Comparison of ENCODE assay signal across 6 cellular contexts in the genomic region with DNA sequence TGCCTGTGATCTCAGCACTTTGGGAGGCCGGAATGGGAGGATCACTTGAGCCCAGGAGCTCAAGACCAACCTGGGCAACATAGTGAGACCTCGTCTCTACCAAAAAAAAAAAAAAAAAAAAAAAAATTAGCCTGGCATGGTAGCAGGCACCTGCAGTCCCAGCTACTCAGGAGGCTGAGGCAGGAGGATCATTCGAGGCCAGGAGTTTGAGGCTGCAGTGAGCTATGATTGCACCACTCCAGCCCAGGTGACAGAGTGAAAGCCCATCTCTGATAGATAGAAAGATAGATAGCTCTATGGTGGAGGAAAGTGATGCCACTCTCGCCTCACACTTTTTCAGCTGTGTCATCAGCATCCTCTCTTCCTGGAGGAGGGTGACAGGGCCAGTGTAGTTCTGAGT. TPM values are rescaled to one million over a fixed set of nuclear protein-coding genes. Genes with fewer than 3 reads are reported as not detected.
"Had no signal": no experiment of that assay in that cellular context is flagged by ENCODE, and none has a peak within 500 bp of the region (broad histone marks: within the 10 kb centered on the region; RNA-seq: fewer than 3 reads in every experiment).

No MANE protein-coding gene starts in this region.

RNA-seq across cellular contexts. Expression of gene C22orf31, which starts 21.9 kb away (rescaled TPM):
- total RNA-seq: HT1080, K562, M059J, Right ventricle myocardium superior, SJSA1 had no signal
- polyA plus RNA-seq: IgD-negative memory B cell, K562 had no signal

RNA-seq across cellular contexts. Expression of gene KREMEN1, which starts 33.2 kb away (rescaled TPM):
- polyA plus RNA-seq: IgD-negative memory B cell had no signal
